Comparison of ENCODE assay signal across 8 cellular contexts in genomic region chr6:95866732-95867131, GRCh38.
DNase-seq lines count a peak whose midpoint lies in the region; ATAC-seq and TF ChIP-seq lines count a peak whose summit lies in the region.

No MANE protein-coding gene starts in this region.

- H3K9me3 Mint-ChIP-seq in activated T-cell treated with anti-CD3 and anti-CD28 coated beads, Interleukin-2, amount 50 U/mL, for 72 hours: no peaks in the 10 kb centered on the region

- H3K27me3 Mint-ChIP-seq in activated T-cell treated with anti-CD3 and anti-CD28 coated beads, Interleukin-2, amount 50 U/mL, for 72 hours (ENCODE audit: low read depth): no peaks in the 10 kb centered on the region

- H3F3A ChIP-seq in MM.1S (ENCODE audit: insufficient read depth, low read length): no peaks in the 10 kb centered on the region

- TF ChIP-seq CTCF in MM.1S (IDR thresholded peaks at IDR 0.05; ENCODE audit: low read length) (peak; percentile 51), body of pancreas (IDR thresholded peaks at IDR 0.05) (peak in 6 of 7 experiments; percentile 33 to 56 (median 48))

- intact Hi-C loops in body of pancreas (cut with DNase I): no loop called here

- H3K27me3 ChIP-seq in MM.1S (replicated peaks; ENCODE audit: insufficient read depth, low read length) (no peaks in the 10 kb centered on the region), body of pancreas (no peaks in the 10 kb centered on the region)

- H3K27ac ChIP-seq in MM.1S (ENCODE audit: low read length) (no peak overlapping the region), body of pancreas (no peak overlapping the region)

- no peaks in the 10 kb centered on the region for H3K4me1 ChIP-seq in MM.1S (ENCODE audit: low read length)
- H3K4me1 ChIP-seq in body of pancreas: no peaks in the 10 kb centered on the region

- no peaks in the 10 kb centered on the region for H4K20me1 ChIP-seq in MM.1S (ENCODE audit: insufficient read depth, low read length)

- no peak overlapping the region for H2AFZ ChIP-seq in MM.1S (ENCODE audit: low read length)

- peak; percentile 40 for ATAC-seq in body of pancreas
- ATAC-seq in activated T-cell treated with anti-CD3 and anti-CD28 coated beads, Interleukin-2, amount 50 U/mL, for 72 hours (replicated peaks in 1 of 2): no peak

- H3K36me3 ChIP-seq in MM.1S (replicated peaks; ENCODE audit: insufficient read depth, low read length): no peaks in the 10 kb centered on the region
- no peaks in the 10 kb centered on the region for H3K36me3 ChIP-seq in body of pancreas (replicated peaks in 1 of 2; ENCODE audit: insufficient read depth in 1 of 2, low read depth in 2 of 2)

- H3K36me3 Mint-ChIP-seq in activated T-cell treated with anti-CD3 and anti-CD28 coated beads, Interleukin-2, amount 50 U/mL, for 72 hours (ENCODE audit: insufficient read depth in 2 of 2): no peaks in the 10 kb centered on the region

- no peaks in the 10 kb centered on the region for H3K9me2 ChIP-seq in MM.1S (replicated peaks; ENCODE audit: insufficient read depth, low read length)

- 22% methylated on average over 7 of the region's 7 CpGs for WGBS in body of pancreas, 2 donors

- H3K9me3 ChIP-seq in MM.1S (replicated peaks; ENCODE audit: insufficient read depth, low read length) (no peaks in the 10 kb centered on the region), body of pancreas (no peaks in the 10 kb centered on the region)

- no peak overlapping the region for H3K9ac ChIP-seq in MM.1S (ENCODE audit: low read length)

- no peaks in the 10 kb centered on the region for H3K4me1 Mint-ChIP-seq in activated T-cell treated with anti-CD3 and anti-CD28 coated beads, Interleukin-2, amount 50 U/mL, for 72 hours (ENCODE audit: low read depth)

- no peak overlapping the region for H3K4me2 ChIP-seq in MM.1S (ENCODE audit: low read depth, low read length)

- H3K4me3 ChIP-seq in MM.1S (ENCODE audit: low read length) (no peak overlapping the region), body of pancreas (no peak overlapping the region)

- H3K79me2 ChIP-seq in MM.1S (ENCODE audit: low read length): no peaks in the 10 kb centered on the region

- H3K27ac Mint-ChIP-seq in activated T-cell treated with anti-CD3 and anti-CD28 coated beads, Interleukin-2, amount 50 U/mL, for 72 hours: no peak overlapping the region

- no peak for TF ChIP-seq POLR2A in body of pancreas (IDR thresholded peaks at IDR 0.05)

- H3K4me3 Mint-ChIP-seq in activated T-cell treated with anti-CD3 and anti-CD28 coated beads, Interleukin-2, amount 50 U/mL, for 72 hours: no peak overlapping the region

- DNase-seq in NCI-H2227 (lab: John Stamatoyannopoulos, UW; ENCODE audit: unreplicated experiment): peak; percentile 2
- no peak for DNase-seq in NCI-H2227 treated with DMSO at 0.1 percent for 48 hours (lab: John Stamatoyannopoulos, UW)
- peak; percentile 39 for DNase-seq in MM.1S
- DNase-seq in body of pancreas: peak; percentile 24 to 60 (median 42)
- DNase-seq in putamen (ENCODE audit: low spot score): peak; percentile 6
- DNase-seq in NCI-H524 treated with DMSO at 0.1 percent for 48 hours (lab: John Stamatoyannopoulos, UW): no peak
- DNase-seq in activated T-cell treated with anti-CD3 and anti-CD28 coated beads, Interleukin-2, amount 50 U/mL, for 72 hours: no peak
- DNase-seq in activated CD4-positive, alpha-beta T cell treated with anti-CD3 and anti-CD28 coated beads, Interleukin-2, amount 50 U/mL, for 1 hour: no peak

Comparison
In these comparisons a context has a peak if more than half of its experiments do, and no peak if none do; other contexts are left out.
1. DNase-seq: peak in NCI-H2227 (single experiment), MM.1S (single experiment), body of pancreas (4 of 4) and putamen (single experiment); none in NCI-H2227 treated with DMSO at 0.1 percent for 48 hours (single experiment), NCI-H524 treated with DMSO at 0.1 percent for 48 hours (single experiment), activated T-cell treated with anti-CD3 and anti-CD28 coated beads, Interleukin-2, amount 50 U/mL, for 72 hours (0 of 2) and activated CD4-positive, alpha-beta T cell treated with anti-CD3 and anti-CD28 coated beads, Interleukin-2, amount 50 U/mL, for 1 hour (single experiment).